ENCODE assay signal across 11 cellular contexts in the genomic region with DNA sequence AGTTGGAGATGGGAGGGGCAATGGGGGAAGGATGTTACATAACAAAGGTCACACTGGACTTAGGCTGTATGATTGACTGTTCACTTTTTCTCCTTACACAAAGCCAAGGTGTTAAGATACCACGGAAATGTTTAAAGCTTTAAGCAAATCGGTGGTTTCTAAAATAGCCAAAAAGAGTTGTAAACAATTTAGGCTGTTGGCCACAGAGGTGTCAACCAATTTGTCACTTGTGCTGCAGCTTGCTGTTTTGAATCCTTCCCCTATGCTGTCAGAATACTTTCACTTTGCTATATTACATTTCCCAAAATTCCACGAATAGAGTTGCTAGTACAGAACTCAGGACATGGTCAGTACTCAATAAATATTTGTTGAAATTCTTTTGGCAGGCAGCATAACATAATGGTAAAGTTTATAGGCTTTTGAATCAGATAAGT.
DNase-seq lines count a peak whose midpoint lies in the region; ATAC-seq, FAIRE-seq and TF ChIP-seq lines count a peak whose summit lies in the region.
"Had no signal": no experiment of that assay in that cellular context is flagged by ENCODE, and none has a peak within 500 bp of the region (broad histone marks: within the 10 kb centered on the region; RNA-seq: fewer than 3 reads in every experiment).

No MANE protein-coding gene starts in this region.

- intact Hi-C loops in posterior vena cava (cut with DNase I) = no loop called here

- FAIRE-seq in islet of Langerhans (lab: Jason Lieb, UNC) = peak; percentile 43

- ATAC-seq in GM19452 (IDR thresholded peaks at IDR 0.05; ENCODE audit: unreplicated experiment) (peak; percentile 64), HG03135 (IDR thresholded peaks at IDR 0.05; ENCODE audit: unreplicated experiment) (peak; percentile 47)

- DNase-seq in GM12865 (ENCODE audit: low read depth) (peak; percentile 71), SKM-1 treated with dmso at 0.1 percent for 144 hours (lab: John Stamatoyannopoulos, UW; ENCODE audit: unreplicated experiment) (no peak), posterior vena cava (ENCODE audit: low spot score) (no peak), iPS-NIHi11 (ENCODE audit: low spot score) (no peak)
- DNase-seq in activated effector memory CD4-positive, alpha-beta T cell treated with anti-CD3 and anti-CD28 coated beads, Interleukin-2, amount 50 U/mL, for 16 hours = no peak
- DNase-seq: stimulated activated CD4-positive, alpha-beta T cell treated with anti-CD3 and anti-CD28 coated beads, Interleukin-1b, Interleukin-23, amount 100 ng/mL, for 48 hours; testis had no signal

- TF ChIP-seq CTCF in GM12865 (IDR thresholded peaks at IDR 0.05; ENCODE audit: insufficient read depth, low read depth, low read length, missing control alignments) = no peak

- no peak overlapping the region for H3K4me3 ChIP-seq in GM12865 (ENCODE audit: low read depth, low read length)
- H3K4me3 ChIP-seq: BLaER1, testis had no signal
